27 cellular contexts compared by ENCODE assay signal in the genomic region with DNA sequence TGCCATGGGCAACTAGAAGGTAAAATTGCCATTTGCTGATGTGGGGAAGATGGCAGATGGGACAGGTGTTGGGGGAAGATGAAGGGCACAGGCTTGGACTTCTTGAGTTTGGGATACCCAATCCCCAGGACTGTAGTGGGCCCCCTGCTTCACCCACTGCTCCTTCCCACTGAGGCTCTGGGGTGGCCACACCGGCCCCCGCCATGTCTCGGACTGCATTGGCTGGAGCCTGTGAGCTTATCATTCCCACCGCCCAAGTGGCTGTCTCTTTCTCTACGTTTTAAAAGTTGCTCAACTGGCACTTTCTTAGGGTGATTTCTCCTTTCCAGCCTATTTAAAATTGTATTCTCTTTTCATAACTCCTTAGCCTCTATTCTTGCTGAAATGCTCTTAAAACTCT.
DNase-seq lines count a peak whose midpoint lies in the region; ATAC-seq and TF ChIP-seq lines count a peak whose summit lies in the region.
"Had no signal": no experiment of that assay in that cellular context is flagged by ENCODE, and none has a peak within 500 bp of the region (broad histone marks: within the 10 kb centered on the region; RNA-seq: fewer than 3 reads in every experiment).

No MANE protein-coding gene starts in this region.

- no peaks in the 10 kb centered on the region for H3K27me3 ChIP-seq in DND-41 (ENCODE audit: insufficient read depth, low read length, poor library complexity)
- H3K27me3 ChIP-seq: BE2C; BLaER1; BLaER1 treated with 17β-estradiol and CSF1 and Interleukin-3, amounts not matched to agents 10 nM and 100 nM had no signal

- H3K27ac ChIP-seq in DND-41 (ENCODE audit: low read length) (peak overlapping the region; percentile 97), KOPT-K1 (ENCODE audit: low read depth, low read length, poor library complexity, severe bottlenecking) (peak overlapping the region; percentile 99)
- H3K27ac ChIP-seq: 22Rv1; A549; BLaER1; BLaER1 treated with 17β-estradiol and CSF1 and Interleukin-3, amounts not matched to agents 10 nM and 100 nM had no signal

- no peaks in the 10 kb centered on the region for H4K20me1 ChIP-seq in DND-41 (ENCODE audit: insufficient read depth, low read length)
- H4K20me1 ChIP-seq: BLaER1; BLaER1 treated with 17β-estradiol and CSF1 and Interleukin-3, amounts not matched to agents 10 nM and 100 nM had no signal

- no peak for ATAC-seq in DND-41 (ENCODE audit: insufficient read depth, low read depth)
- ATAC-seq: A549; CD8-positive, alpha-beta T cell had no signal

- H3K9ac ChIP-seq in DND-41 (ENCODE audit: low read depth, low read length), result no peak overlapping the region
- H3K9ac ChIP-seq: BLaER1; BLaER1 treated with 17β-estradiol and CSF1 and Interleukin-3, amounts not matched to agents 10 nM and 100 nM had no signal

- no peak overlapping the region for H3K4me2 ChIP-seq in DND-41 (ENCODE audit: insufficient read depth, low read length)
- H3K4me2 ChIP-seq: A549; BLaER1; BLaER1 treated with 17β-estradiol and CSF1 and Interleukin-3, amounts not matched to agents 10 nM and 100 nM had no signal

- H3K4me1 ChIP-seq in DND-41 (ENCODE audit: insufficient read depth, low read length), result peaks cover 84% of the 10 kb centered on the region
- H3K4me1 ChIP-seq: A549; BE2C; BLaER1; BLaER1 treated with 17β-estradiol and CSF1 and Interleukin-3, amounts not matched to agents 10 nM and 100 nM; Caco-2 had no signal

- no peak for TF ChIP-seq CTCF in DND-41 (IDR thresholded peaks at IDR 0.05; ENCODE audit: borderline replicate concordance, extremely low read depth, low read length, poor library complexity, severe bottlenecking)

- no peak overlapping the region for H2AFZ ChIP-seq in DND-41 (ENCODE audit: low read depth, low read length)

- peaks cover 6% of the 10 kb centered on the region for H3K79me2 ChIP-seq in DND-41 (ENCODE audit: insufficient read depth, low read length)

- no peaks in the 10 kb centered on the region for H3K9me3 ChIP-seq in DND-41 (ENCODE audit: insufficient read depth, low read length, severe bottlenecking)
- no peaks in the 10 kb centered on the region for H3K9me3 ChIP-seq in KOPT-K1 (ENCODE audit: insufficient read depth, low read length, poor library complexity, severe bottlenecking)
- H3K9me3 ChIP-seq: A549; BE2C; BLaER1; BLaER1 treated with 17β-estradiol and CSF1 and Interleukin-3, amounts not matched to agents 10 nM and 100 nM; Caco-2 had no signal

- H3K36me3 ChIP-seq in DND-41 (ENCODE audit: insufficient read depth, low read length), result no peaks in the 10 kb centered on the region
- no peaks in the 10 kb centered on the region for H3K36me3 ChIP-seq in KOPT-K1 (ENCODE audit: insufficient read depth, low read length)
- H3K36me3 ChIP-seq: BE2C; BLaER1; BLaER1 treated with 17β-estradiol and CSF1 and Interleukin-3, amounts not matched to agents 10 nM and 100 nM had no signal

- no peak overlapping the region for H3K4me3 ChIP-seq in DND-41 (ENCODE audit: low read depth in 1 of 2, low read length in 2 of 2)
- H3K4me3 ChIP-seq: A549; BLaER1; BLaER1 treated with 17β-estradiol and CSF1 and Interleukin-3, amounts not matched to agents 10 nM and 100 nM had no signal

- DNase-seq in DND-41 (no peak), T-helper 9 cell (no peak)
- DNase-seq in activated CD8-positive, alpha-beta memory T cell treated with anti-CD3 and anti-CD28 coated beads, Interleukin-2, amount 50 U/mL, for 48 hours, result no peak
- DNase-seq: 8988T; ACHN; AML-193; BE2C; C1 segment of cervical spinal cord; Caco-2; Calu3; CD4-positive, alpha-beta memory T cell; CD4-positive, alpha-beta T cell; CD4-positive, CD25-positive, alpha-beta regulatory T cell; CD8-positive, alpha-beta memory T cell; CD8-positive, alpha-beta T cell; COR-L47; DMS 273 treated with DMSO at 0.1 percent for 48 hours; DMS153; DMS53; DMS79; DMS79 treated with DMSO at 0.1 percent for 48 hours; EL had no signal
